ENCODE assay signal across 22 cellular contexts in the genomic region with DNA sequence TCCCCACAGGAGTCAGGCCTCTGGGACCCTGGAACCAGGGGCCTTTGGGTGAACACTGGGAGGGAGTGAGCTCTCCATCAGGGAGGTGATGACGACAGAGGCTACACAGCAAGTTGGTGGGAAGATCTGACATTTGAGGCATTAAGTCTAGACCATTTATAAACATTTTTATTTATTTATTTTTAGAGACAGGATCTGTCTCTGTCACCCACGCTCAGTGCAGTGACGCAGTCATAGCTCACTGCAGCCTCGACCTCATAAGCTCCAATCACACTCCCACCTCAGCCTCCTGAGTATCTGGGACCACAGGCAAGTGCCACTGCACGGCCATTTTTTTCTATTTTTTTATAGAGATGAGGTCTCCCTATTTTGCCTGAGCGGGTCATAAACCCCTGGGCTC.
"Had no signal": no experiment of that assay in that cellular context is flagged by ENCODE, and none has a peak within 500 bp of the region (broad histone marks: within the 10 kb centered on the region; RNA-seq: fewer than 3 reads in every experiment).

No MANE protein-coding gene starts in this region.

- FAIRE-seq: endothelial cell of umbilical vein, kidney had no signal

- H3K4me1 ChIP-seq: parathyroid adenoma, right lobe of liver, stomach had no signal

- H3K36me3 ChIP-seq: neutrophil, right lobe of liver, thyroid gland had no signal

- H2AFZ ChIP-seq: parathyroid adenoma had no signal

- DNase-seq: cortex of kidney; effector CD4-positive, alpha-beta T cell; foreskin melanocyte; head of caudate nucleus; kidney; left lung; mammary epithelial cell; right lobe of liver; stimulated activated CD4-positive, alpha-beta T cell treated with anti-CD3 and anti-CD28 coated beads, Interleukin-2, amount 100 ng/mL, for 24 hours; stimulated activated CD4-positive, alpha-beta T cell treated with anti-CD3 and anti-CD28 coated beads, Interleukin-4, amount 100 ng/mL, for 24 hours; stimulated activated naive CD4-positive, alpha-beta T cell treated with Interleukin-2 at 50 U/mL for 16 hours; stomach; thyroid gland; trophoblast cell had no signal

- H3K27me3 Mint-ChIP-seq: natural killer cell treated with Interleukin-12 subunit alpha and Interleukin-12 subunit beta and Interleukin-15 and Interleukin-18, amount 100 ng/mL, for 72 hours; progenitor cell of endocrine pancreas had no signal

- H3K27me3 ChIP-seq: esophagus muscularis mucosa, left lung, right lobe of liver, stomach, thyroid gland had no signal

- ATAC-seq: left lung; natural killer cell treated with Interleukin-12 subunit alpha and Interleukin-12 subunit beta and Interleukin-15 and Interleukin-18, amount 100 ng/mL, for 72 hours; stimulated activated effector memory CD8-positive, alpha-beta T cell treated with anti-CD3 and anti-CD28 coated beads, Interleukin-12 subunit alpha, Interleukin-12 subunit beta, amount 100 ng/mL, for 72 hours had no signal

- H3K4me1 Mint-ChIP-seq: neural crest cell; stimulated activated effector memory CD8-positive, alpha-beta T cell treated with anti-CD3 and anti-CD28 coated beads, Interleukin-12 subunit alpha, Interleukin-12 subunit beta, amount 100 ng/mL, for 72 hours had no signal

- H3K36me3 Mint-ChIP-seq: natural killer cell treated with Interleukin-12 subunit alpha and Interleukin-12 subunit beta and Interleukin-15 and Interleukin-18, amount 100 ng/mL, for 72 hours; stimulated activated effector memory CD8-positive, alpha-beta T cell treated with anti-CD3 and anti-CD28 coated beads, Interleukin-12 subunit alpha, Interleukin-12 subunit beta, amount 100 ng/mL, for 72 hours had no signal

- H3K27ac ChIP-seq: esophagus muscularis mucosa, neutrophil, parathyroid adenoma, right lobe of liver, stomach, thyroid gland had no signal

- H3K79me2 ChIP-seq: parathyroid adenoma had no signal

- H3K9me3 Mint-ChIP-seq: natural killer cell treated with Interleukin-12 subunit alpha and Interleukin-12 subunit beta and Interleukin-15 and Interleukin-18, amount 100 ng/mL, for 72 hours; neural crest cell; stimulated activated effector memory CD8-positive, alpha-beta T cell treated with anti-CD3 and anti-CD28 coated beads, Interleukin-12 subunit alpha, Interleukin-12 subunit beta, amount 100 ng/mL, for 72 hours had no signal

- H3K4me3 Mint-ChIP-seq: natural killer cell treated with Interleukin-12 subunit alpha and Interleukin-12 subunit beta and Interleukin-15 and Interleukin-18, amount 100 ng/mL, for 72 hours; neural crest cell; stimulated activated effector memory CD8-positive, alpha-beta T cell treated with anti-CD3 and anti-CD28 coated beads, Interleukin-12 subunit alpha, Interleukin-12 subunit beta, amount 100 ng/mL, for 72 hours had no signal

- H3K4me3 ChIP-seq: esophagus muscularis mucosa, left lung, right lobe of liver, stomach, thyroid gland had no signal

- H3K9me3 ChIP-seq: esophagus muscularis mucosa, left lung, neutrophil, right lobe of liver, stomach, thyroid gland had no signal

- H3K27ac Mint-ChIP-seq: natural killer cell treated with Interleukin-12 subunit alpha and Interleukin-12 subunit beta and Interleukin-15 and Interleukin-18, amount 100 ng/mL, for 72 hours; progenitor cell of endocrine pancreas; stimulated activated effector memory CD8-positive, alpha-beta T cell treated with anti-CD3 and anti-CD28 coated beads, Interleukin-12 subunit alpha, Interleukin-12 subunit beta, amount 100 ng/mL, for 72 hours had no signal
